In the genomic region with DNA sequence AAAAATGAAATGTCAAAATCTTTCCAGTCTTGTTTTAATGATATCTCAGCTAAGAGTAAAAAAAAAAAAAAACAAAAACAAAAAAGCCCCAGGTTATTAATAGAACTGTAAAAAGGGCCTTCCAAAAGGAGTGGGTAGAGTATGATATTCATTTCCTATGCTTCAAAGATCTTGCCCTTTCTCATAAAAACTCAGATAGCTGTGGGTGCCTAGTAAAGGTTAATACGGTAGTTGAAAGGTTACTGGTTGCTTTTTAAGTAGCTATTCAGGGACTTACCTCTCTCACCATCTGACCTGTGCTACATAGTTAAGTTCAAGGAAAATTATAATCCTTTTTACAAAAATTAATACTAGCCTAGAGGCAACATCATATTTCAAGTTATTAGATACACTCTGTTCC, we compare ENCODE assay signal across 24 cellular contexts. TPM values are rescaled to one million over a fixed set of nuclear protein-coding genes. Genes with fewer than 3 reads are reported as not detected.
DNase-seq lines count a peak whose midpoint lies in the region; ATAC-seq, FAIRE-seq and TF ChIP-seq lines count a peak whose summit lies in the region.
"Had no signal": no experiment of that assay in that cellular context is flagged by ENCODE, and none has a peak within 500 bp of the region (broad histone marks: within the 10 kb centered on the region; RNA-seq: fewer than 3 reads in every experiment).

No MANE protein-coding gene starts in this region.

- BruUV-seq in MCF 10A (replicated peaks; lab: Mats Ljungman, UMichigan): TSS peak; percentile 8
- no TSS peak for BruUV-seq in K562 (replicated peaks; lab: Mats Ljungman, UMichigan)

- DNase-seq in MCF 10A (ENCODE audit: unreplicated experiment) (no peak), breast epithelium (ENCODE audit: low spot score in 2 of 2) (no peak), K562 (ENCODE audit: extremely low read depth in 1 of 4, low spot score in 3 of 4) (no peak), NCI-H1694 treated with DMSO at 0.1 percent for 48 hours (lab: John Stamatoyannopoulos, UW) (no peak)
- no peak for DNase-seq in activated CD4-positive, alpha-beta memory T cell treated with anti-CD3 and anti-CD28 coated beads, Interleukin-2, amount 10 ng/mL, durations not matched to agents 7 days and 5 days
- DNase-seq: ACHN; BE2C; C1 segment of cervical spinal cord; CD4-positive, CD25-positive, alpha-beta regulatory T cell; CD8-positive, alpha-beta memory T cell; COR-L47; DMS 273 treated with DMSO at 0.1 percent for 48 hours; DMS53; DND-41; EL; GOT3; H9 had no signal

- TF ChIP-seq CTCF in MCF 10A (IDR thresholded peaks at IDR 0.05; ENCODE audit: unreplicated experiment): no peak
- TF ChIP-seq CTCF in breast epithelium (IDR thresholded peaks at IDR 0.05): no peak
- no peak for TF ChIP-seq CTCF in K562 (IDR thresholded peaks at IDR 0.05 in 2 of 3, conservative IDR thresholded peaks at IDR 0.05 in 1 of 3; ENCODE audit: insufficient read depth in 2 of 3, low read depth in 1 of 3, low read length in 3 of 3)

- POLR2A ChIA-PET in MCF 10A (lab: Yijun Ruan, JAX) (interaction anchor here (0.6 to 1.3 kb wide), 4 partner anchors 16 to 406 kb away, joined by 3 to 5 read pairs (median 4); no protein-coding TSS in a partner anchor), K562 (lab: Yijun Ruan, JAX) (no interaction called here)
- POLR2A ChIA-PET in activated CD4-positive, alpha-beta memory T cell treated with anti-CD3 and anti-CD28 coated beads, Interleukin-2, amount 10 ng/mL, durations not matched to agents 7 days and 5 days (lab: Charles Lee): no interaction called here

- no peak overlapping the region for H3K27ac Mint-ChIP-seq in MCF 10A (ENCODE audit: low read depth, unreplicated experiment)
- H3K27ac Mint-ChIP-seq in stimulated activated memory B cell treated with anti-CD40 and anti-IgM and Interleukin-4, amounts not matched to agents 10 μg/mL and 1 μg/mL and 100 μg/mL, for 72 hours: peak overlapping the region; percentile 57
- H3K27ac Mint-ChIP-seq in activated CD4-positive, alpha-beta memory T cell treated with anti-CD3 and anti-CD28 coated beads, Interleukin-2, amount 10 ng/mL, durations not matched to agents 7 days and 5 days: no peak overlapping the region
- H3K27ac Mint-ChIP-seq: H9, IgD-negative memory B cell had no signal

- TF ChIP-seq POLR2A in breast epithelium (IDR thresholded peaks at IDR 0.05): no peak
- TF ChIP-seq POLR2A in K562 (conservative IDR thresholded peaks at IDR 0.05): no peak

- no peak for TF ChIP-seq RAD21 in K562 (CRISPR knock-in tag; conservative IDR thresholded peaks at IDR 0.05 in 1 of 2, IDR thresholded peaks at IDR 0.05 in 1 of 2)

- CTCF ChIA-PET in MCF 10A (lab: Yijun Ruan, JAX) (interaction anchor here (0.6 to 4.7 kb wide), 8 partner anchors 14 to 407 kb away, joined by 3 to 41 read pairs (median 3); no protein-coding TSS in a partner anchor), K562 (lab: Yijun Ruan, JAX; ENCODE audit: low intra/inter-chr PET ratio) (no interaction called here)
- CTCF ChIA-PET in activated CD4-positive, alpha-beta memory T cell treated with anti-CD3 and anti-CD28 coated beads, Interleukin-2, amount 10 ng/mL, durations not matched to agents 7 days and 5 days (lab: Charles Lee): interaction anchor here (0.9 kb wide), 1 partner anchor 8 kb away, joined by 6 read pairs; no protein-coding TSS in a partner anchor

- in situ Hi-C loops in K562 (cut with MboI): no loop called here

- H3K4me3 Mint-ChIP-seq in MCF 10A (ENCODE audit: unreplicated experiment): no peak overlapping the region
- H3K4me3 Mint-ChIP-seq in stimulated activated memory B cell treated with anti-CD40 and anti-IgM and Interleukin-4, amounts not matched to agents 10 μg/mL and 1 μg/mL and 100 μg/mL, for 72 hours: no peak overlapping the region
- H3K4me3 Mint-ChIP-seq in activated CD4-positive, alpha-beta memory T cell treated with anti-CD3 and anti-CD28 coated beads, Interleukin-2, amount 10 ng/mL, durations not matched to agents 7 days and 5 days: no peak overlapping the region
- H3K4me3 Mint-ChIP-seq: CD4-positive, CD25-positive, alpha-beta regulatory T cell; CD8-positive, alpha-beta memory T cell; H9; IgD-negative memory B cell had no signal

- H3K27me3 ChIP-seq in breast epithelium (no peaks in the 10 kb centered on the region), K562 (ENCODE audit: control insufficient read depth in 2 of 2, insufficient read depth in 2 of 2, low read length in 2 of 2) (no peaks in the 10 kb centered on the region)
- H3K27me3 ChIP-seq: BE2C had no signal

- intact Hi-C loops in MCF 10A (cut with micrococcal nuclease): no loop called here
- intact Hi-C loops in breast epithelium (cut with DNase I; ENCODE audit: low total_unique reads): no loop called here
- intact Hi-C loops in K562 (cut with micrococcal nuclease): no loop called here

- no peaks in the 10 kb centered on the region for H3K79me2 ChIP-seq in K562 (ENCODE audit: control insufficient read depth, insufficient read depth, low read length)

- H3K9me3 Mint-ChIP-seq in MCF 10A (ENCODE audit: unreplicated experiment): no peaks in the 10 kb centered on the region
- no peaks in the 10 kb centered on the region for H3K9me3 Mint-ChIP-seq in stimulated activated memory B cell treated with anti-CD40 and anti-IgM and Interleukin-4, amounts not matched to agents 10 μg/mL and 1 μg/mL and 100 μg/mL, for 72 hours
- no peaks in the 10 kb centered on the region for H3K9me3 Mint-ChIP-seq in activated CD4-positive, alpha-beta memory T cell treated with anti-CD3 and anti-CD28 coated beads, Interleukin-2, amount 10 ng/mL, durations not matched to agents 7 days and 5 days
- H3K9me3 Mint-ChIP-seq: CD8-positive, alpha-beta memory T cell; H9; IgD-negative memory B cell had no signal

- H3K4me1 ChIP-seq in breast epithelium (no peaks in the 10 kb centered on the region), K562 (replicated peaks in 1 of 2; ENCODE audit: control insufficient read depth in 2 of 2, insufficient read depth in 2 of 2, low read length in 2 of 2) (no peaks in the 10 kb centered on the region)

- peaks cover 5% of the 10 kb centered on the region for H3K4me1 Mint-ChIP-seq in MCF 10A (ENCODE audit: insufficient read depth, unreplicated experiment)
- peaks cover 17% of the 10 kb centered on the region for H3K4me1 Mint-ChIP-seq in stimulated activated memory B cell treated with anti-CD40 and anti-IgM and Interleukin-4, amounts not matched to agents 10 μg/mL and 1 μg/mL and 100 μg/mL, for 72 hours
- H3K4me1 Mint-ChIP-seq in activated CD4-positive, alpha-beta memory T cell treated with anti-CD3 and anti-CD28 coated beads, Interleukin-2, amount 10 ng/mL, durations not matched to agents 7 days and 5 days: no peaks in the 10 kb centered on the region
- H3K4me1 Mint-ChIP-seq: CD8-positive, alpha-beta memory T cell had no signal

- no peak for TF ChIP-seq EP300 in K562 (IDR thresholded peaks at IDR 0.05; ENCODE audit: low read length)

- no peaks in the 10 kb centered on the region for H3K27me3 Mint-ChIP-seq in MCF 10A (ENCODE audit: insufficient read depth, unreplicated experiment)
- peaks cover 6% of the 10 kb centered on the region for H3K27me3 Mint-ChIP-seq in stimulated activated memory B cell treated with anti-CD40 and anti-IgM and Interleukin-4, amounts not matched to agents 10 μg/mL and 1 μg/mL and 100 μg/mL, for 72 hours
- H3K27me3 Mint-ChIP-seq in activated CD4-positive, alpha-beta memory T cell treated with anti-CD3 and anti-CD28 coated beads, Interleukin-2, amount 10 ng/mL, durations not matched to agents 7 days and 5 days: no peaks in the 10 kb centered on the region
- H3K27me3 Mint-ChIP-seq: CD4-positive, CD25-positive, alpha-beta regulatory T cell; CD8-positive, alpha-beta memory T cell; IgD-negative memory B cell had no signal

- no peak for FAIRE-seq in K562 (lab: Jason Lieb, UNC)
- FAIRE-seq: A204.1, GM12892, GM18507, HTR-8/SVneo had no signal

- H3K36me3 ChIP-seq in breast epithelium (no peaks in the 10 kb centered on the region), K562 (ENCODE audit: control insufficient read depth, insufficient read depth, low read length) (peaks cover 19% of the 10 kb centered on the region; the same call in 1 of the 3 replicates)

- H3K27ac ChIP-seq in breast epithelium (no peak overlapping the region), K562 (ENCODE audit: extremely low read depth, low read depth, low read length) (no peak overlapping the region)

- H3K36me3 Mint-ChIP-seq in MCF 10A (ENCODE audit: insufficient read depth, unreplicated experiment): peaks cover 28% of the 10 kb centered on the region
- peaks cover 16% of the 10 kb centered on the region for H3K36me3 Mint-ChIP-seq in stimulated activated memory B cell treated with anti-CD40 and anti-IgM and Interleukin-4, amounts not matched to agents 10 μg/mL and 1 μg/mL and 100 μg/mL, for 72 hours
- H3K36me3 Mint-ChIP-seq in activated CD4-positive, alpha-beta memory T cell treated with anti-CD3 and anti-CD28 coated beads, Interleukin-2, amount 10 ng/mL, durations not matched to agents 7 days and 5 days (ENCODE audit: low read depth): peaks cover 20% of the 10 kb centered on the region
- H3K36me3 Mint-ChIP-seq: IgD-negative memory B cell had no signal

- ATAC-seq in K562 (no peak), GM18861 (IDR thresholded peaks at IDR 0.05; ENCODE audit: unreplicated experiment) (no peak)
- peak; percentile 76 for ATAC-seq in stimulated activated memory B cell treated with anti-CD40 and anti-IgM and Interleukin-4, amounts not matched to agents 10 μg/mL and 1 μg/mL and 100 μg/mL, for 72 hours

- no peak overlapping the region for H2AFZ ChIP-seq in K562 (ENCODE audit: low read depth, low read length)

- H3K4me3 ChIP-seq in breast epithelium: no peak overlapping the region
- no peak overlapping the region for H3K4me3 ChIP-seq in K562

- 18% methylated on average over 1 of the region's 1 CpG for WGBS in K562 (ENCODE audit: insufficient coverage, low coverage, missing lambda C conversion rate)

- H3K4me2 ChIP-seq in K562 (ENCODE audit: insufficient read depth, low read length): no peak overlapping the region

- H3K9me1 ChIP-seq in K562 (ENCODE audit: control insufficient read depth, insufficient read depth, low read length): no peaks in the 10 kb centered on the region

- no peak overlapping the region for H3K9ac ChIP-seq in K562 (ENCODE audit: insufficient read depth in 1 of 2, low read depth in 2 of 2, low read length in 2 of 2)

- no peaks in the 10 kb centered on the region for H3K9me3 ChIP-seq in breast epithelium
- H3K9me3 ChIP-seq in K562 (replicated peaks; ENCODE audit: control insufficient read depth, insufficient read depth, low read depth, low read length): no peaks in the 10 kb centered on the region
- H3K9me3 ChIP-seq: BE2C had no signal

- H4K20me1 ChIP-seq in K562 (replicated peaks; ENCODE audit: control insufficient read depth, insufficient read depth, low read length): no peaks in the 10 kb centered on the region

RNA-seq across cellular contexts. Expression of gene TRMT6, which starts 14.9 kb away (rescaled TPM):
- total RNA-seq in MCF 10A (2022) (31.0 and 44.9 TPM in 2 replicates), breast epithelium (10 to 100 TPM; 10.1 to 13.4 (median 11.1) TPM), K562 (2014; rRNA removed) (15.8 and 17.9 TPM in 2 replicates), K562 (2014; rRNA removed; fragmentation: Illumina TruSeq; extraction: Trizol) (15.6 and 17.0 TPM in 2 replicates), K562 (2015; rRNA removed; fragmentation: Illumina TruSeq; extraction: Trizol) (15.0 and 16.8 TPM in 2 replicates), K562 (2021) (12.8 and 14.4 TPM in 2 replicates)
- 5.0 and 7.8 TPM in 2 replicates for total RNA-seq in K562 (2011; cell fraction: chromatin; rRNA removed; ENCODE audit: low replicate concordance)
- total RNA-seq in K562 (2011; cell fraction: nucleolus; rRNA removed): 2.7 and 2.9 TPM in 2 replicates
- 3.4 and 7.2 TPM in 2 replicates for total RNA-seq in K562 (2011; cell fraction: nucleoplasm; rRNA removed)
- polyA plus RNA-seq in K562 (2011; rRNA removed) (10.8 and 11.3 TPM in 2 replicates), K562 (2014; fragmentation: Illumina TruSeq; extraction: Trizol) (19.4 and 21.3 TPM in 2 replicates), K562 (2014; fragmentation: Nextera tagmentation; extraction: Ambion mirVana) (10 to 100 TPM; 10.6 to 13.5 TPM), K562 (2014; rRNA removed) (16.9 and 19.6 TPM in 2 replicates)
- 2.8 and 5.3 TPM in 2 replicates for polyA plus RNA-seq in K562 (2011; cell fraction: cytosol; rRNA removed)
- polyA plus RNA-seq in K562 (2011; cell fraction: nucleus; rRNA removed): 6.0 and 6.8 TPM in 2 replicates
- 8.9 and 12.8 TPM in 2 replicates for polyA plus RNA-seq in K562 (2012)
- 9.9 and 13.3 TPM in 2 replicates for polyA minus RNA-seq in K562 (2011; rRNA and poly(A)+ RNA removed)
- 3.5 and 4.5 TPM in 2 replicates for polyA minus RNA-seq in K562 (2011; cell fraction: cytosol; rRNA and poly(A)+ RNA removed)
- polyA minus RNA-seq in K562 (2011; cell fraction: nucleus; rRNA and poly(A)+ RNA removed): 2.3 and 4.7 TPM in 2 replicates
- total RNA-seq in activated CD4-positive, alpha-beta memory T cell treated with anti-CD3 and anti-CD28 coated beads, Interleukin-2, amount 10 ng/mL, durations not matched to agents 7 days and 5 days: 10 to 100 TPM; 17.0 to 19.1 TPM

RNA-seq across cellular contexts. Expression of gene MCM8, which starts 15.1 kb away (rescaled TPM):
- total RNA-seq in MCF 10A (2022): 8.0 and 12.4 TPM in 2 replicates
- total RNA-seq in breast epithelium: 1 to 10 TPM; 5.9 to 9.7 (median 6.7) TPM
- 15.0 and 59.9 TPM in 2 replicates for total RNA-seq in K562 (2011; cell fraction: chromatin; rRNA removed; ENCODE audit: low replicate concordance)
- total RNA-seq in K562 (2011; cell fraction: nucleolus; rRNA removed): 6.3 and 9.6 TPM in 2 replicates
- total RNA-seq in K562 (2011; cell fraction: nucleoplasm; rRNA removed): 15.5 and 18.9 TPM in 2 replicates
- total RNA-seq in K562 (2014; rRNA removed): 19.3 and 22.5 TPM in 2 replicates
- 43.8 and 46.2 TPM in 2 replicates for total RNA-seq in K562 (2014; rRNA removed; fragmentation: Illumina TruSeq; extraction: Trizol)
- total RNA-seq in K562 (2015; rRNA removed; fragmentation: Illumina TruSeq; extraction: Trizol): 35.1 and 37.4 TPM in 2 replicates
- total RNA-seq in K562 (2021): 21.5 and 21.8 TPM in 2 replicates
- 38.1 and 43.2 TPM in 2 replicates for polyA plus RNA-seq in K562 (2011; rRNA removed)
- 5.4 and 15.5 TPM in 2 replicates for polyA plus RNA-seq in K562 (2011; cell fraction: cytosol; rRNA removed)
- polyA plus RNA-seq in K562 (2011; cell fraction: nucleus; rRNA removed): 21.4 and 36.2 TPM in 2 replicates
- polyA plus RNA-seq in K562 (2012): 18.8 and 18.9 TPM in 2 replicates
- 31.6 and 35.0 TPM in 2 replicates for polyA plus RNA-seq in K562 (2014; fragmentation: Illumina TruSeq; extraction: Trizol)
- polyA plus RNA-seq in K562 (2014; fragmentation: Nextera tagmentation; extraction: Ambion mirVana): 1 to 10 TPM; 4.5 to 9.0 TPM
- polyA plus RNA-seq in K562 (2014; rRNA removed): 25.4 and 30.5 TPM in 2 replicates
- 30.4 and 40.8 TPM in 2 replicates for polyA minus RNA-seq in K562 (2011; rRNA and poly(A)+ RNA removed)
- 10.7 and 11.6 TPM in 2 replicates for polyA minus RNA-seq in K562 (2011; cell fraction: cytosol; rRNA and poly(A)+ RNA removed)
- 8.5 and 18.7 TPM in 2 replicates for polyA minus RNA-seq in K562 (2011; cell fraction: nucleus; rRNA and poly(A)+ RNA removed)
- total RNA-seq in activated CD4-positive, alpha-beta memory T cell treated with anti-CD3 and anti-CD28 coated beads, Interleukin-2, amount 10 ng/mL, durations not matched to agents 7 days and 5 days: 10 to 100 TPM; 33.2 to 34.5 TPM

RNA-seq across cellular contexts. Expression of gene CHGB, which starts 24.1 kb away (rescaled TPM):
- total RNA-seq in MCF 10A (2022): 9.3 and 10.0 TPM in 2 replicates
- total RNA-seq in breast epithelium: not detected
- total RNA-seq in K562 (2011; cell fraction: chromatin; rRNA removed; ENCODE audit: low replicate concordance): not detected in 2 replicates
- not detected in 2 replicates for total RNA-seq in K562 (2011; cell fraction: nucleolus; rRNA removed)
- not detected in 2 replicates for total RNA-seq in K562 (2011; cell fraction: nucleoplasm; rRNA removed)
- not detected in 2 replicates for total RNA-seq in K562 (2014; rRNA removed)
- total RNA-seq in K562 (2014; rRNA removed; fragmentation: Illumina TruSeq; extraction: Trizol): 0.13 TPM in 1 of 2 replicates, not detected in the other
- total RNA-seq in K562 (2015; rRNA removed; fragmentation: Illumina TruSeq; extraction: Trizol): 0.04 TPM in 1 of 2 replicates, not detected in the other
- total RNA-seq in K562 (2021): 0.09 TPM in 1 of 2 replicates, not detected in the other
- polyA plus RNA-seq in K562 (2011; rRNA removed): not detected in 2 replicates
- not detected in 2 replicates for polyA plus RNA-seq in K562 (2011; cell fraction: cytosol; rRNA removed)
- not detected in 2 replicates for polyA plus RNA-seq in K562 (2011; cell fraction: nucleus; rRNA removed)
- 0.04 and 0.06 TPM in 2 replicates for polyA plus RNA-seq in K562 (2012)
- polyA plus RNA-seq in K562 (2014; fragmentation: Illumina TruSeq; extraction: Trizol): 0.07 TPM in 1 of 2 replicates, not detected in the other
- under 1 TPM in 1 of 2 experiments, not detected in 1; 0.03 TPM for polyA plus RNA-seq in K562 (2014; fragmentation: Nextera tagmentation; extraction: Ambion mirVana)
- polyA plus RNA-seq in K562 (2014; rRNA removed): not detected in 2 replicates
- polyA minus RNA-seq in K562 (2011; rRNA and poly(A)+ RNA removed): not detected in 2 replicates
- not detected in 2 replicates for polyA minus RNA-seq in K562 (2011; cell fraction: cytosol; rRNA and poly(A)+ RNA removed)
- polyA minus RNA-seq in K562 (2011; cell fraction: nucleus; rRNA and poly(A)+ RNA removed): not detected in 2 replicates
- total RNA-seq in activated CD4-positive, alpha-beta memory T cell treated with anti-CD3 and anti-CD28 coated beads, Interleukin-2, amount 10 ng/mL, durations not matched to agents 7 days and 5 days: not detected
- polyA plus RNA-seq: CD8-positive, alpha-beta memory T cell; IgD-negative memory B cell had no signal
